In the genomic region with DNA sequence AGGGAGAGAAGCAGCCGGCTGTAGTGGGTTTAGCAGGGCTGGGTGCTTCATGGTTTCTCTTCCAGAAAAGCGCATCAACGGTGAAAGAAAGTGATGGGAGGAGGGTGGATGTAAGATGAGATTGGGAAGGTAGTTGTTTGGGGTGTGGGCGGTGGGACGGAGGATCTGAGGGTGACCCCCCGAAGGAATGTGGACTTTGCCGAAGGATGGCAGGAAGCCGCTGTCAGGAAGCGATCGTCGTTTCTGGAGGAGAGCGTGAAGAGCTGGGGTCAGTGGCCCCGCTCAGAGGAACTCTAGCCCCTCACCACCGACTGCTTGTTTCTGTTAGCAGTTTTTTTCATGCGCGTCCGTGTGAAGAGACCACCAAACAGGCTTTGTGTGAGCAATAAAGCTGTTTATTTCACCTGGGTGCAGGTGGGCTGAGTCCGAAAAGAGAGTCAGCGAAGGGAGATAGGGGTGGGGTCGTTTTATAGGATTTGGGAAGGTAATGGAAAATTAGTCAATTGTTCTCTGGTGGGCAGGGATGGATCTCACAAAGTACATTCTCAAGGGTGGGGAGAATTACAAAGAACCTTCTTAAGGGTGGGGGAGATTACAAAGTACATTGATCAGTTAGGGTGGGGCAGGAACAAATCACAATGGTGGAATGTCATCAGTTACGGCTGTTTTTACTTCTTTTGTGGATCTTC, we compare ENCODE assay signal across 8 cellular contexts. TPM values are rescaled to one million over a fixed set of nuclear protein-coding genes. Genes with fewer than 3 reads are reported as not detected.
DNase-seq lines count a peak whose midpoint lies in the region; ATAC-seq and TF ChIP-seq lines count a peak whose summit lies in the region.
"Not testable (repeated sequence)": the region's sequence is repeated elsewhere in the genome, so short reads cannot be mapped to it uniquely, and the experiment has no call there.

No MANE protein-coding gene starts in this region.

- H3K79me2 ChIP-seq in neural cell (replicated peaks; ENCODE audit: insufficient read depth, low read length) = peaks cover 39% of the 10 kb centered on the region

- H3K36me3 ChIP-seq in CD4-positive, CD25-positive, alpha-beta regulatory T cell (ENCODE audit: control insufficient read depth, insufficient read depth, low read length); neural cell (ENCODE audit: insufficient read depth, low read length): not testable (repeated sequence)
- H3K36me3 ChIP-seq in SJSA1 = peaks cover 31% of the 10 kb centered on the region

- not testable (repeated sequence) for H3K9me2 ChIP-seq in neural cell (ENCODE audit: insufficient read depth, low read length)

- not testable (repeated sequence) for H4K20me1 ChIP-seq in neural cell (ENCODE audit: insufficient read depth)

- peak overlapping the region; percentile 94 to 100 (median 96) for H3K4me3 Mint-ChIP-seq in CD4-positive, CD25-positive, alpha-beta regulatory T cell
- peak overlapping the region; percentile 100 for H3K4me3 Mint-ChIP-seq in activated naive CD8-positive, alpha-beta T cell treated with anti-CD3 and anti-CD28 coated beads, Interleukin-2, amount 50 U/mL, for 24 hours
- H3K4me3 Mint-ChIP-seq in endothelial cell (ENCODE audit: unreplicated experiment) = peak overlapping the region; percentile 98

- H3K4me1 ChIP-seq in CD4-positive, CD25-positive, alpha-beta regulatory T cell (ENCODE audit: control insufficient read depth, insufficient read depth, low read length, poor library complexity, severe bottlenecking) = peaks cover 45% of the 10 kb centered on the region
- H3K4me1 ChIP-seq in SJSA1 (replicated peaks) = peaks cover 44% of the 10 kb centered on the region

- not testable (repeated sequence) for TF ChIP-seq CTCF in endothelial cell (IDR thresholded peaks at IDR 0.05; ENCODE audit: unreplicated experiment); neural cell (IDR thresholded peaks at IDR 0.05; ENCODE audit: poor library complexity, severe bottlenecking)

- H3K27ac Mint-ChIP-seq in CD4-positive, CD25-positive, alpha-beta regulatory T cell = peak overlapping the region; percentile 97 to 99 (median 98)
- H3K27ac Mint-ChIP-seq in activated naive CD8-positive, alpha-beta T cell treated with anti-CD3 and anti-CD28 coated beads, Interleukin-2, amount 50 U/mL, for 24 hours = peak overlapping the region; percentile 99
- H3K27ac Mint-ChIP-seq in endothelial cell (ENCODE audit: unreplicated experiment) = peak overlapping the region; percentile 99

- not testable (repeated sequence) for H3K27me3 Mint-ChIP-seq in CD4-positive, CD25-positive, alpha-beta regulatory T cell; activated naive CD8-positive, alpha-beta T cell treated with anti-CD3 and anti-CD28 coated beads, Interleukin-2, amount 50 U/mL, for 24 hours
- H3K27me3 Mint-ChIP-seq in endothelial cell (ENCODE audit: unreplicated experiment) = peaks cover 13% of the 10 kb centered on the region

- TF ChIP-seq RAD21 in neural cell (conservative IDR thresholded peaks at IDR 0.05) = not testable (repeated sequence)

- H2AFZ ChIP-seq in neural cell (ENCODE audit: low read depth, low read length) = peak overlapping the region; percentile 92

- H3K27me3 ChIP-seq in CD4-positive, CD25-positive, alpha-beta regulatory T cell (ENCODE audit: control insufficient read depth, insufficient read depth, low read length); SJSA1 (replicated peaks); neural cell (ENCODE audit: insufficient read depth, low read depth, low read length): not testable (repeated sequence)

- TF ChIP-seq EP300 in neural cell (conservative IDR thresholded peaks at IDR 0.05; ENCODE audit: poor library complexity, severe bottlenecking) = not testable (repeated sequence)

- not testable (repeated sequence) for ATAC-seq in CD4-positive, CD25-positive, alpha-beta regulatory T cell (ENCODE audit: low read depth in 2 of 2); activated naive CD8-positive, alpha-beta T cell treated with anti-CD3 and anti-CD28 coated beads, Interleukin-2, amount 50 U/mL, for 24 hours
- peak; percentile 8 for ATAC-seq in HG03159 (IDR thresholded peaks at IDR 0.05; ENCODE audit: unreplicated experiment)

- peaks cover 20 to 59% (median 44%) of the 10 kb centered on the region in 4 donors for H3K4me1 Mint-ChIP-seq in CD4-positive, CD25-positive, alpha-beta regulatory T cell
- peaks cover 56% of the 10 kb centered on the region for H3K4me1 Mint-ChIP-seq in activated naive CD8-positive, alpha-beta T cell treated with anti-CD3 and anti-CD28 coated beads, Interleukin-2, amount 50 U/mL, for 24 hours
- H3K4me1 Mint-ChIP-seq in endothelial cell (ENCODE audit: unreplicated experiment) = peaks cover 50% of the 10 kb centered on the region

- not testable (repeated sequence) for H3K9me3 Mint-ChIP-seq in CD4-positive, CD25-positive, alpha-beta regulatory T cell; activated naive CD8-positive, alpha-beta T cell treated with anti-CD3 and anti-CD28 coated beads, Interleukin-2, amount 50 U/mL, for 24 hours; endothelial cell (ENCODE audit: unreplicated experiment)

- H3K9ac ChIP-seq in neural cell (ENCODE audit: low read length) = peak overlapping the region; percentile 91

- peaks cover 14% of the 10 kb centered on the region for H3K36me3 Mint-ChIP-seq in CD4-positive, CD25-positive, alpha-beta regulatory T cell
- peaks cover 22% of the 10 kb centered on the region for H3K36me3 Mint-ChIP-seq in activated naive CD8-positive, alpha-beta T cell treated with anti-CD3 and anti-CD28 coated beads, Interleukin-2, amount 50 U/mL, for 24 hours (ENCODE audit: low read depth)
- H3K36me3 Mint-ChIP-seq in endothelial cell (ENCODE audit: low read depth, unreplicated experiment) = not testable (repeated sequence)

- peak overlapping the region; percentile 90 for H3K4me3 ChIP-seq in CD4-positive, CD25-positive, alpha-beta regulatory T cell (ENCODE audit: low read depth, low read length)
- H3K4me3 ChIP-seq in SJSA1 (peak overlapping the region; percentile 88), neural cell (ENCODE audit: low read length) (peak overlapping the region; percentile 92)

- peak overlapping the region; percentile 63 for H3K4me2 ChIP-seq in neural cell (ENCODE audit: low read length)

- not testable (repeated sequence) for DNase-seq in CD4-positive, CD25-positive, alpha-beta regulatory T cell; SJSA1 (ENCODE audit: low read depth in 1 of 2, low spot score in 2 of 2); activated naive CD8-positive, alpha-beta T cell treated with anti-CD3 and anti-CD28 coated beads, Interleukin-2, amount 50 U/mL, for 24 hours; substantia nigra (lab: John Stamatoyannopoulos, UW)
- DNase-seq in endothelial cell (ENCODE audit: low spot score) (peak; percentile 28), iPS-NIHi7 (ENCODE audit: extremely low spot score) (peak; percentile 54)

- peak overlapping the region; percentile 92 for H3K27ac ChIP-seq in CD4-positive, CD25-positive, alpha-beta regulatory T cell (ENCODE audit: insufficient read depth, low read length, poor library complexity, severe bottlenecking)
- peak overlapping the region; percentile 98 for H3K27ac ChIP-seq in SJSA1
- H3K27ac ChIP-seq in neural cell (ENCODE audit: low read length) = peak overlapping the region; percentile 89
- peak overlapping the region; percentile 89 for H3K27ac ChIP-seq in substantia nigra (ENCODE audit: low read depth, low read length, poor library complexity, severe bottlenecking)

- H3K9me3 ChIP-seq in CD4-positive, CD25-positive, alpha-beta regulatory T cell (ENCODE audit: control insufficient read depth in 2 of 2, low read length in 2 of 2); SJSA1 (replicated peaks); neural cell (ENCODE audit: low read length): not testable (repeated sequence)

- not testable (repeated sequence) for H3F3A ChIP-seq in neural cell (ENCODE audit: insufficient read depth, low read length, poor library complexity, severe bottlenecking)

RNA-seq across cellular contexts. Expression of a gene that starts 0.8 kb away (rescaled TPM):
- 397 TPM for total RNA-seq in CD4-positive, CD25-positive, alpha-beta regulatory T cell
- 10 to 100 TPM; 35.1 to 43.0 (median 38.5) TPM for polyA plus RNA-seq in CD4-positive, CD25-positive, alpha-beta regulatory T cell
- total RNA-seq in SJSA1 (2014; rRNA removed; shearing (Covaris generic)) = 17.7 and 40.2 TPM in 2 replicates
- total RNA-seq in endothelial cell (ENCODE audit: unreplicated experiment) = 165 TPM
- 13.2 and 17.9 TPM in 2 replicates for polyA plus RNA-seq in neural cell
- polyA minus RNA-seq in neural cell = 20.7 and 32.9 TPM in 2 replicates

RNA-seq across cellular contexts. Expression of a gene that starts 12.6 kb away (rescaled TPM):
- total RNA-seq in CD4-positive, CD25-positive, alpha-beta regulatory T cell = 55.6 TPM
- polyA plus RNA-seq in CD4-positive, CD25-positive, alpha-beta regulatory T cell = 10 to 100 TPM; 40.1 to 48.1 (median 42.4) TPM
- total RNA-seq in SJSA1 (2014; rRNA removed; shearing (Covaris generic)) = 13.0 and 24.2 TPM in 2 replicates
- total RNA-seq in endothelial cell (ENCODE audit: unreplicated experiment) = 19.4 TPM
- 59.5 and 68.6 TPM in 2 replicates for polyA plus RNA-seq in neural cell
- 63.3 and 70.8 TPM in 2 replicates for polyA minus RNA-seq in neural cell
